In the genomic region with DNA sequence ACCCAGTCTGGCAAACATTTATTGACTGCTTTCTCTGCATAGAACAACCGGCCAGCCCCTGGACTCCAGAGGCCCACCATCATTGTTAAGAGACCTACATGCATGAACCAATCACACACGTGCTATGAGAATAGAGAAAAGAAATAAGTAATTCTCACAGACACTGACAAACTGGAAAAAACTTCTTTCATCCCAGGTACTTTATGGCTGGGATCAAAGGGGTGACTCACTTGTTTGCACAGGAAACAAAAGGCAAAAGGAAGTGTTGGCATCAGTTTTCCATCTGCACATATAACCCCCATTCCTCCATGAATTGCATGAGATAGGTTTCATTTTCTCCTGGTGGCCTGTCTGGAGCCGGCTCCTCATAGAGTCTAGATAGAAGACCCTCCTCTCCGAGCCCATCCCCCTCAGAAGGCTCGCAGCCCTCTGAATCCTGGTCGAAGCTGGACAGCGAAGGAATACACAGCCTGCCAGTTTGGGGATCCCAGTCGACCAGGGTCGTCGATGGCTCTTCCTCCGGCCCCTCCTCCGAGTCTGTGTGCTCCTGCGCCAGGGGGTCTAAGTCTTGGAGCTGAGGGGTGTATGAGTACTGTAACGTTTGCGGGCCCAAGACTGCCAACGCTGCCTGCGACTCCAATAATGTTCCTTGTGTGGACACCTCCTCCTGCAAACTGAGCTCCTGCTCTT, we compare ENCODE assay signal across 12 cellular contexts. TPM values are rescaled to one million over a fixed set of nuclear protein-coding genes. Genes with fewer than 3 reads are reported as not detected.
DNase-seq lines count a peak whose midpoint lies in the region; ATAC-seq and TF ChIP-seq lines count a peak whose summit lies in the region.
"Had no signal": no experiment of that assay in that cellular context is flagged by ENCODE, and none has a peak within 500 bp of the region (broad histone marks: within the 10 kb centered on the region; RNA-seq: fewer than 3 reads in every experiment).

No MANE protein-coding gene starts in this region.

- no peaks in the 10 kb centered on the region for H3K36me3 ChIP-seq in ES-I3 (ENCODE audit: insufficient read depth, low read length)
- H3K36me3 ChIP-seq in mucosa of descending colon (ENCODE audit: low read depth) = no peaks in the 10 kb centered on the region
- H3K36me3 ChIP-seq: gastroesophageal sphincter, thyroid gland had no signal

- peaks cover 6 to 8% of the 10 kb centered on the region in 2 donors for H3K4me1 Mint-ChIP-seq in stimulated activated naive B cell treated with anti-CD40 and anti-IgM and Interleukin-4, amounts not matched to agents 10 μg/mL and 1 μg/mL and 100 μg/mL, for 72 hours
- peaks cover 4% of the 10 kb centered on the region for H3K4me1 Mint-ChIP-seq in activated naive CD8-positive, alpha-beta T cell treated with anti-CD3 and anti-CD28 coated beads for 36 hours

- peaks cover 12% of the 10 kb centered on the region for H3K4me1 ChIP-seq in ES-I3 (ENCODE audit: insufficient read depth, low read length)
- no peaks in the 10 kb centered on the region for H3K4me1 ChIP-seq in mucosa of descending colon (ENCODE audit: low read depth)
- H3K4me1 ChIP-seq: gastroesophageal sphincter, thyroid gland had no signal

- H3K4me3 ChIP-seq in mucosa of descending colon = no peak overlapping the region
- H3K4me3 ChIP-seq: gastroesophageal sphincter, thyroid gland had no signal

- H3K27me3 Mint-ChIP-seq in stimulated activated naive B cell treated with anti-CD40 and anti-IgM and Interleukin-4, amounts not matched to agents 10 μg/mL and 1 μg/mL and 100 μg/mL, for 72 hours = peaks cover 33 to 37% of the 10 kb centered on the region in 2 donors
- H3K27me3 Mint-ChIP-seq in activated naive CD8-positive, alpha-beta T cell treated with anti-CD3 and anti-CD28 coated beads for 36 hours = peaks cover 59% of the 10 kb centered on the region

- no peaks in the 10 kb centered on the region for H3K36me3 Mint-ChIP-seq in stimulated activated naive B cell treated with anti-CD40 and anti-IgM and Interleukin-4, amounts not matched to agents 10 μg/mL and 1 μg/mL and 100 μg/mL, for 72 hours
- no peaks in the 10 kb centered on the region for H3K36me3 Mint-ChIP-seq in activated naive CD8-positive, alpha-beta T cell treated with anti-CD3 and anti-CD28 coated beads for 36 hours

- H3K27ac Mint-ChIP-seq in stimulated activated naive B cell treated with anti-CD40 and anti-IgM and Interleukin-4, amounts not matched to agents 10 μg/mL and 1 μg/mL and 100 μg/mL, for 72 hours = no peak overlapping the region
- H3K27ac Mint-ChIP-seq in activated naive CD8-positive, alpha-beta T cell treated with anti-CD3 and anti-CD28 coated beads for 36 hours = no peak overlapping the region

- DNase-seq in NCI-H2081 (lab: John Stamatoyannopoulos, UW) (peak; percentile 12 to 46), dermis microvascular lymphatic vessel endothelial cell (ENCODE audit: low read depth in 2 of 2) (peak; percentile 79 to 82), mucosa of descending colon (peak; percentile 40 to 48 (median 46))
- DNase-seq in stimulated activated naive B cell treated with anti-CD40 and anti-IgM and Interleukin-4, amounts not matched to agents 10 μg/mL and 1 μg/mL and 100 μg/mL, for 72 hours = no peak
- no peak for DNase-seq in activated naive CD8-positive, alpha-beta T cell treated with anti-CD3 and anti-CD28 coated beads for 36 hours
- DNase-seq: activated effector memory CD4-positive, alpha-beta T cell treated with Interleukin-2 at 50 U/mL for 16 hours; SIG-M5; thyroid gland had no signal

- no peak overlapping the region for H3K4me3 Mint-ChIP-seq in stimulated activated naive B cell treated with anti-CD40 and anti-IgM and Interleukin-4, amounts not matched to agents 10 μg/mL and 1 μg/mL and 100 μg/mL, for 72 hours
- H3K4me3 Mint-ChIP-seq in activated naive CD8-positive, alpha-beta T cell treated with anti-CD3 and anti-CD28 coated beads for 36 hours = no peak overlapping the region

- H3K9me3 Mint-ChIP-seq in stimulated activated naive B cell treated with anti-CD40 and anti-IgM and Interleukin-4, amounts not matched to agents 10 μg/mL and 1 μg/mL and 100 μg/mL, for 72 hours = no peaks in the 10 kb centered on the region
- H3K9me3 Mint-ChIP-seq in activated naive CD8-positive, alpha-beta T cell treated with anti-CD3 and anti-CD28 coated beads for 36 hours = no peaks in the 10 kb centered on the region

- intact Hi-C loops in mucosa of descending colon (cut with DNase I, micrococcal nuclease) = no loop called here

- no peak for TF ChIP-seq CTCF in mucosa of descending colon (IDR thresholded peaks at IDR 0.05)

- H3K9me3 ChIP-seq in ES-I3 (ENCODE audit: control insufficient read depth, insufficient read depth, low read length) = no peaks in the 10 kb centered on the region
- H3K9me3 ChIP-seq in mucosa of descending colon = no peaks in the 10 kb centered on the region
- H3K9me3 ChIP-seq: gastroesophageal sphincter, thyroid gland had no signal

- peak; percentile 96 for ATAC-seq in mucosa of descending colon
- ATAC-seq in stimulated activated naive B cell treated with anti-CD40 and anti-IgM and Interleukin-4, amounts not matched to agents 10 μg/mL and 1 μg/mL and 100 μg/mL, for 72 hours (replicated peaks) = no peak
- no peak for ATAC-seq in GM18870 (IDR thresholded peaks at IDR 0.05; ENCODE audit: unreplicated experiment)
- ATAC-seq in GM21723 (IDR thresholded peaks at IDR 0.05; ENCODE audit: unreplicated experiment) = no peak
- ATAC-seq: gastroesophageal sphincter had no signal

- peak overlapping the region; percentile 28; the same call in 1 of the 2 replicates for H3K9ac ChIP-seq in ES-I3 (ENCODE audit: low read depth, low read length)

RNA-seq across cellular contexts. Expression of a gene that starts 43.3 kb away (rescaled TPM):
- total RNA-seq in dermis microvascular lymphatic vessel endothelial cell (0.26 and 1.1 TPM in 2 replicates), mucosa of descending colon (10 to 100 TPM in 2 of 3 donors, 1 to 10 TPM in 1; 3.2 to 12.2 (median 11.6) TPM)
- not detected for total RNA-seq in activated naive CD8-positive, alpha-beta T cell treated with anti-CD3 and anti-CD28 coated beads for 36 hours

Comparison
In these comparisons a context has a peak if more than half of its experiments do, and no peak if none do; other contexts are left out.
1. DNase-seq: peak in NCI-H2081 (2 of 2), dermis microvascular lymphatic vessel endothelial cell (2 of 2) and mucosa of descending colon (3 of 3); none in stimulated activated naive B cell treated with anti-CD40 and anti-IgM and Interleukin-4, amounts not matched to agents 10 μg/mL and 1 μg/mL and 100 μg/mL, for 72 hours (single experiment) and activated naive CD8-positive, alpha-beta T cell treated with anti-CD3 and anti-CD28 coated beads for 36 hours (single experiment).